ENCODE assay signal across 20 cellular contexts in genomic region chr2:226979004-226979403, GRCh38.
DNase-seq lines count a peak whose midpoint lies in the region; ATAC-seq and TF ChIP-seq lines count a peak whose summit lies in the region.
"Had no signal": no experiment of that assay in that cellular context is flagged by ENCODE, and none has a peak within 500 bp of the region (broad histone marks: within the 10 kb centered on the region; RNA-seq: fewer than 3 reads in every experiment).

No MANE protein-coding gene starts in this region.

- H3K4me3 Mint-ChIP-seq in T-helper 2 cell treated with Interferon-gamma antibody and Interleukin-4, amounts not matched to agents 5 μg/mL and 100 μg/mL, for 36 hours: no peak overlapping the region
- H3K4me3 Mint-ChIP-seq: natural killer cell had no signal

- no peaks in the 10 kb centered on the region for H4K20me1 ChIP-seq in Loucy (ENCODE audit: insufficient read depth, low read length, poor library complexity, severe bottlenecking)

- H3K4me1 ChIP-seq in Loucy (ENCODE audit: insufficient read depth, low read length, poor library complexity, severe bottlenecking): peaks cover 59% of the 10 kb centered on the region
- H3K4me1 ChIP-seq: adrenal gland, transverse colon had no signal

- TF ChIP-seq CTCF in Loucy (conservative IDR thresholded peaks at IDR 0.05; ENCODE audit: low read length): peak; percentile 29; the same call in 1 of the 2 replicates
- TF ChIP-seq CTCF in astrocyte of the cerebellum (IDR thresholded peaks at IDR 0.05; ENCODE audit: low read depth, low read length, missing control alignments): peak; percentile 17

- H3K27me3 Mint-ChIP-seq in T-helper 2 cell treated with Interferon-gamma antibody and Interleukin-4, amounts not matched to agents 5 μg/mL and 100 μg/mL, for 36 hours (ENCODE audit: low read depth): no peaks in the 10 kb centered on the region

- no peak overlapping the region for H3K4me3 ChIP-seq in Loucy (ENCODE audit: low read length, poor library complexity, severe bottlenecking)
- no peak overlapping the region for H3K4me3 ChIP-seq in astrocyte of the cerebellum (ENCODE audit: low read depth, low read length)
- H3K4me3 ChIP-seq: adrenal gland, transverse colon had no signal

- H3K9ac ChIP-seq in Loucy (ENCODE audit: low read depth, low read length, poor library complexity, severe bottlenecking): peak overlapping the region; percentile 69

- no peak overlapping the region for H3K27ac Mint-ChIP-seq in T-helper 2 cell treated with Interferon-gamma antibody and Interleukin-4, amounts not matched to agents 5 μg/mL and 100 μg/mL, for 36 hours
- H3K27ac Mint-ChIP-seq: natural killer cell had no signal

- H2AFZ ChIP-seq in Loucy (ENCODE audit: low read length): no peak overlapping the region

- no peaks in the 10 kb centered on the region for H3K27me3 ChIP-seq in Loucy (ENCODE audit: insufficient read depth, low read length, poor library complexity, severe bottlenecking)
- H3K27me3 ChIP-seq: adrenal gland, transverse colon had no signal

- in situ Hi-C loops in astrocyte of the cerebellum (cut with HindIII; ENCODE audit: low sequenced_read_pairs): loop anchor here (25.0 kb wide), 2 partner anchors 167 to 1317 kb away; no protein-coding TSS in a partner anchor

- no peaks in the 10 kb centered on the region for H3K36me3 ChIP-seq in Loucy (ENCODE audit: insufficient read depth, low read length)
- H3K36me3 ChIP-seq: adrenal gland, transverse colon had no signal

- no peaks in the 10 kb centered on the region for H3K9me3 Mint-ChIP-seq in T-helper 2 cell treated with Interferon-gamma antibody and Interleukin-4, amounts not matched to agents 5 μg/mL and 100 μg/mL, for 36 hours
- H3K9me3 Mint-ChIP-seq: natural killer cell had no signal

- no peaks in the 10 kb centered on the region for H3K79me2 ChIP-seq in Loucy (ENCODE audit: insufficient read depth, low read length)

- no peaks in the 10 kb centered on the region for H3K9me3 ChIP-seq in Loucy (ENCODE audit: insufficient read depth, low read depth, low read length)
- H3K9me3 ChIP-seq: adrenal gland, transverse colon had no signal

- H3F3A ChIP-seq in Loucy (ENCODE audit: low read depth): peaks cover 6% of the 10 kb centered on the region; the same call in 1 of the 2 replicates

- peaks cover 35% of the 10 kb centered on the region for H3K4me1 Mint-ChIP-seq in T-helper 2 cell treated with Interferon-gamma antibody and Interleukin-4, amounts not matched to agents 5 μg/mL and 100 μg/mL, for 36 hours (ENCODE audit: low read depth)

- no peaks in the 10 kb centered on the region for H3K36me3 Mint-ChIP-seq in T-helper 2 cell treated with Interferon-gamma antibody and Interleukin-4, amounts not matched to agents 5 μg/mL and 100 μg/mL, for 36 hours (ENCODE audit: low read depth)
- H3K36me3 Mint-ChIP-seq: natural killer cell had no signal

- no peak for DNase-seq in astrocyte of the cerebellum (ENCODE audit: low read depth)
- peak; percentile 25 for DNase-seq in iPS-NIHi7 (ENCODE audit: extremely low spot score)
- peak; percentile 71 for DNase-seq in superior temporal gyrus (ENCODE audit: extremely low spot score)
- no peak for DNase-seq in T-helper 2 cell treated with Interferon-gamma antibody and Interleukin-4, amounts not matched to agents 5 μg/mL and 100 μg/mL, for 36 hours (ENCODE audit: low spot score)
- DNase-seq: activated CD4-positive, alpha-beta T cell treated with anti-CD3 and anti-CD28 coated beads, Interleukin-2, amount 50 U/mL, for 4 hours; activated gamma-delta T cell treated with Interleukin-2 at 50 U/mL for 16 hours; adrenal gland; foreskin melanocyte; HCEC 1CT; kidney glomerular epithelial cell; mesenchymal stem cell; natural killer cell; NCI-H510A; SHP77; stimulated activated CD4-positive, alpha-beta T cell treated with anti-CD3 and anti-CD28 coated beads, Interleukin-2, amount 100 ng/mL, for 24 hours; stimulated activated naive CD4-positive, alpha-beta T cell; transverse colon had no signal

- no peaks in the 10 kb centered on the region for H3K9me2 ChIP-seq in Loucy (replicated peaks; ENCODE audit: low read depth, low read length)

- no peak for ATAC-seq in GM18498 (IDR thresholded peaks at IDR 0.05; ENCODE audit: unreplicated experiment)
- ATAC-seq in GM19023 (IDR thresholded peaks at IDR 0.05; ENCODE audit: unreplicated experiment): no peak
- ATAC-seq: natural killer cell had no signal

- H3K4me2 ChIP-seq in Loucy (ENCODE audit: low read depth, low read length, poor library complexity, severe bottlenecking): no peak overlapping the region

Comparison
In these comparisons a context has a peak if more than half of its experiments do, and no peak if none do; other contexts are left out.
1. DNase-seq: peak in iPS-NIHi7 (single experiment) and superior temporal gyrus (single experiment); none in astrocyte of the cerebellum (single experiment) and T-helper 2 cell treated with Interferon-gamma antibody and Interleukin-4, amounts not matched to agents 5 μg/mL and 100 μg/mL, for 36 hours (single experiment).